8 cellular contexts compared by ENCODE assay signal in genomic region chr6:43636312-43636667, GRCh38. TPM values are rescaled to one million over a fixed set of nuclear protein-coding genes. Genes with fewer than 3 reads are reported as not detected.
DNase-seq lines count a peak whose midpoint lies in the region; ATAC-seq, FAIRE-seq and TF ChIP-seq lines count a peak whose summit lies in the region.

No MANE protein-coding gene starts in this region.

- TF ChIP-seq CTCF in activated B cell treated with CpG ODN at 0.5 μM for 24 hours (IDR thresholded peaks at IDR 0.05) (no peak), fibroblast of pulmonary artery (IDR thresholded peaks at IDR 0.05; ENCODE audit: low read length, missing control alignments) (no peak), prostate gland (IDR thresholded peaks at IDR 0.05) (no peak)

- H2AFZ ChIP-seq in GM23248: peak overlapping the region; percentile 93

- DNase-seq in AG08395 (ENCODE audit: low spot score) (peak; percentile 12), GM23248 (peak; percentile 54), activated B cell treated with CpG ODN at 0.5 μM for 24 hours (no peak), fibroblast of pulmonary artery (ENCODE audit: low read depth) (peak; percentile 17), prostate gland (ENCODE audit: low spot score) (no peak), C1 segment of cervical spinal cord (lab: John Stamatoyannopoulos, UW) (no peak), HTR-8/SVneo (ENCODE audit: insufficient read length, low spot score) (no peak), iPS-NIHi7 (ENCODE audit: extremely low spot score) (no peak)

- H3K4me1 ChIP-seq in GM23248 (ENCODE audit: insufficient read depth) (peaks cover 12% of the 10 kb centered on the region; the same call in 1 of the 2 replicates), prostate gland (replicated peaks) (peaks cover 4% of the 10 kb centered on the region)

- peak overlapping the region; percentile 30 for H3K27ac ChIP-seq in GM23248
- peak overlapping the region; percentile 72 to 76 for H3K27ac ChIP-seq in prostate gland

- H3K27me3 ChIP-seq in GM23248 (replicated peaks; ENCODE audit: insufficient read depth) (no peaks in the 10 kb centered on the region), prostate gland (replicated peaks; ENCODE audit: insufficient read depth) (no peaks in the 10 kb centered on the region)

- 6 to 9% methylated on average over 7 of the region's 7 CpGs for WGBS in GM23248 (ENCODE audit: low coverage in 1 of 2, low lambda C conversion rate in 2 of 2, missing lambda C conversion rate in 2 of 2), 2 experiments
- WGBS in prostate gland: 22% methylated on average over 7 of the region's 7 CpGs

- no peaks in the 10 kb centered on the region for H3K9me2 ChIP-seq in GM23248 (ENCODE audit: insufficient read depth)

- H3K9ac ChIP-seq in GM23248: peak overlapping the region; percentile 87

- peaks cover 44% of the 10 kb centered on the region for H3K4me1 Mint-ChIP-seq in activated B cell treated with CpG ODN at 0.5 μM for 24 hours

- CTCF ChIA-PET in activated B cell treated with CpG ODN at 0.5 μM for 24 hours (lab: Charles Lee): interaction anchor here (0.8 kb wide), 1 partner anchor 79 kb away, joined by 4 read pairs; no protein-coding TSS in a partner anchor

- H3K36me3 ChIP-seq in GM23248 (ENCODE audit: low read depth) (peaks cover 24% of the 10 kb centered on the region; the same call in 1 of the 2 replicates), prostate gland (no peaks in the 10 kb centered on the region)

- H3K27me3 Mint-ChIP-seq in activated B cell treated with CpG ODN at 0.5 μM for 24 hours: no peaks in the 10 kb centered on the region

- H3K79me2 ChIP-seq in GM23248 (ENCODE audit: insufficient read depth): peaks cover 56% of the 10 kb centered on the region

- intact Hi-C loops in activated B cell treated with CpG ODN at 0.5 μM for 24 hours (cut with micrococcal nuclease) (loop anchor here (1.0 kb wide), 1 partner anchor 9 kb away; the partner anchor contains the start of gene RSPH9), prostate gland (cut with DNase I) (no loop called here)

- H3K4me3 Mint-ChIP-seq in activated B cell treated with CpG ODN at 0.5 μM for 24 hours: peak overlapping the region; percentile 98

- in situ Hi-C loops in GM23248 (cut with MboI): no loop called here

- H3K9me3 ChIP-seq in GM23248 (ENCODE audit: low read depth) (no peaks in the 10 kb centered on the region), prostate gland (no peaks in the 10 kb centered on the region)

- POLR2A ChIA-PET in activated B cell treated with CpG ODN at 0.5 μM for 24 hours (lab: Charles Lee): interaction anchor here (0.7 to 2.1 kb wide), 6 partner anchors 9 to 611 kb away, joined by 3 to 12 read pairs (median 4); partner anchors contain the start of genes HSP90AB1, KLC4, MRPL2 and RSPH9

- no peak for TF ChIP-seq POLR2A in prostate gland (IDR thresholded peaks at IDR 0.05)

- peaks cover 40% of the 10 kb centered on the region for H3K36me3 Mint-ChIP-seq in activated B cell treated with CpG ODN at 0.5 μM for 24 hours (ENCODE audit: low read depth)

- H3K4me2 ChIP-seq in GM23248 (ENCODE audit: unreplicated experiment): peak overlapping the region; percentile 99

- peak; percentile 5 for ATAC-seq in activated B cell treated with CpG ODN at 0.5 μM for 24 hours (ENCODE audit: low read depth)

- H3K4me3 ChIP-seq in GM23248: peak overlapping the region; percentile 91
- peak overlapping the region; percentile 97 for H3K4me3 ChIP-seq in fibroblast of pulmonary artery (replicated peaks; ENCODE audit: low read depth, low read length)
- H3K4me3 ChIP-seq in prostate gland: peak overlapping the region; percentile 65 to 71

- H4K20me1 ChIP-seq in GM23248 (ENCODE audit: insufficient read depth): no peaks in the 10 kb centered on the region

- H3K9me3 Mint-ChIP-seq in activated B cell treated with CpG ODN at 0.5 μM for 24 hours: no peaks in the 10 kb centered on the region

- FAIRE-seq in HTR-8/SVneo (lab: Jason Lieb, UNC): no peak

- H3K27ac Mint-ChIP-seq in activated B cell treated with CpG ODN at 0.5 μM for 24 hours: peak overlapping the region; percentile 96

- no peaks in the 10 kb centered on the region for H3F3A ChIP-seq in GM23248 (ENCODE audit: insufficient read depth)

RNA-seq across cellular contexts. Expression of gene MAD2L1BP, which starts 0.7 kb away (rescaled TPM):
- 33.1 and 33.9 TPM in 2 replicates for total RNA-seq in GM23248 (2014; rRNA removed; shearing (Covaris generic))
- 32.9 and 34.2 TPM in 2 replicates for polyA plus RNA-seq in GM23248 (2016; fragmentation: Nextera tagmentation; extraction: Ambion mirVana)
- total RNA-seq in activated B cell treated with CpG ODN at 0.5 μM for 24 hours (40.1 and 40.5 TPM in 2 replicates), prostate gland (10 to 100 TPM; 24.9 to 46.8 TPM)

RNA-seq across cellular contexts. Expression of gene GTPBP2, which starts 7.2 kb away (rescaled TPM):
- total RNA-seq in GM23248 (2014; rRNA removed; shearing (Covaris generic)): 80.7 and 88.3 TPM in 2 replicates
- 15.5 and 15.9 TPM in 2 replicates for polyA plus RNA-seq in GM23248 (2016; fragmentation: Nextera tagmentation; extraction: Ambion mirVana)
- 75.7 and 81.4 TPM in 2 replicates for total RNA-seq in activated B cell treated with CpG ODN at 0.5 μM for 24 hours
- 10 to 100 TPM; 22.4 to 54.9 TPM for total RNA-seq in prostate gland

RNA-seq across cellular contexts. Expression of gene RSPH9, which starts 8.5 kb away (rescaled TPM):
- 0.11 TPM in 1 of 2 replicates, not detected in the other for total RNA-seq in GM23248 (2014; rRNA removed; shearing (Covaris generic))
- 1.2 and 1.3 TPM in 2 replicates for polyA plus RNA-seq in GM23248 (2016; fragmentation: Nextera tagmentation; extraction: Ambion mirVana)
- total RNA-seq in activated B cell treated with CpG ODN at 0.5 μM for 24 hours (0.17 TPM in 1 of 2 replicates, not detected in the other), prostate gland (1 to 10 TPM in 1 of 2 donors, under 1 TPM in 1; 0.23 to 1.9 TPM)

RNA-seq across cellular contexts. Expression of gene MRPS18A, which starts 51.3 kb away (rescaled TPM):
- total RNA-seq in GM23248 (2014; rRNA removed; shearing (Covaris generic)): 21.0 and 33.7 TPM in 2 replicates
- 39.2 and 43.4 TPM in 2 replicates for polyA plus RNA-seq in GM23248 (2016; fragmentation: Nextera tagmentation; extraction: Ambion mirVana)
- total RNA-seq in activated B cell treated with CpG ODN at 0.5 μM for 24 hours: 57.0 and 59.1 TPM in 2 replicates
- 10 to 100 TPM; 56.6 to 56.9 TPM for total RNA-seq in prostate gland

Comparison
In these comparisons a context has a peak if more than half of its experiments do, and no peak if none do; other contexts are left out.
1. DNase-seq: peak in AG08395 (single experiment), GM23248 (single experiment) and fibroblast of pulmonary artery (single experiment); none in activated B cell treated with CpG ODN at 0.5 μM for 24 hours (single experiment), prostate gland (single experiment), C1 segment of cervical spinal cord (0 of 14), HTR-8/SVneo (single experiment) and iPS-NIHi7 (single experiment).
2. Peak in every context shown above with its lines, with median percentiles within 50 percentile points of each other: H3K4me3 ChIP-seq.